ENCODE assay signal across 1 cellular context in genomic region chr12:124480469-124481256, GRCh38.
TF ChIP-seq lines count a peak whose summit lies in the region.

No MANE protein-coding gene starts in this region.

TF ChIP-seq in WTC11, 78 proteins besides CTCF, POLR2A, EP300 and RAD21 (continued from another document):
- no peak for TF ChIP-seq ZBTB43 (CRISPR knock-in tag; IDR thresholded peaks at IDR 0.05)
- TF ChIP-seq ZNF232 (CRISPR knock-in tag; IDR thresholded peaks at IDR 0.05): no peak
- no peak for TF ChIP-seq ZSCAN18 (CRISPR knock-in tag; IDR thresholded peaks at IDR 0.05)
- no peak for TF ChIP-seq EMX1 (CRISPR knock-in tag; IDR thresholded peaks at IDR 0.05)
